Comparison of ENCODE assay signal across 8 cellular contexts in the genomic region with DNA sequence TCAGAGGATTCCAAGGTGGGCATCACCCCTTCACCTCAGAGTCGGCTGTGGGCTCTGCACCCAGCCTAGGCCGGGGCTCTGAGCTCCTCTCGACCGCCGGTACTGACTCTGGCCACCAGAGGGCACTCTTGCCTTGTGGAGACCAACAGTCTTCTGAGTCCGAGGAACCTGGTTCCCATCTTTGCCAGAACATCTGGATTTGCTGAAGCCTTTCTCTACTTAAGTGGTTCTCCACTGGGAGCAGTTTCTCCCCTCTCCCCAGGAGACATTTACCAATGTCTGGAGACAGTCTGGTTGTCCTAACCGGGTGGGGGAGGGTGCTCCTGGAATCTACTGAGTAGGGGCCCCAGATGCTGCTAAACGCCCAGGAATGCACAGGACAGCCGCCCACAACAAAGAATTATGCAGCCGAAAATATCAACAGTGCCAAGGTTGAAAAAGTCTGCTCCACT. TPM values are rescaled to one million over a fixed set of nuclear protein-coding genes. Genes with fewer than 3 reads are reported as not detected.
DNase-seq lines count a peak whose midpoint lies in the region; ATAC-seq and TF ChIP-seq lines count a peak whose summit lies in the region.

No MANE protein-coding gene starts in this region.

- peaks cover 5% of the 10 kb centered on the region for H3K4me1 ChIP-seq in CD4-positive, alpha-beta memory T cell (ENCODE audit: insufficient read depth, low read length)
- H3K4me1 ChIP-seq in lung (ENCODE audit: control insufficient read depth in 2 of 2, insufficient read depth in 2 of 2, low read length in 2 of 2) = no peaks in the 10 kb centered on the region

- peaks cover 0 to 6% (median 3%) of the 10 kb centered on the region in 4 donors for H3K4me1 Mint-ChIP-seq in CD4-positive, alpha-beta memory T cell
- H3K4me1 Mint-ChIP-seq in activated CD4-positive, alpha-beta memory T cell treated with anti-CD3 and anti-CD28 coated beads, Interleukin-2, amount 10 ng/mL, durations not matched to agents 7 days and 5 days = no peaks in the 10 kb centered on the region

- TF ChIP-seq CTCF in lung (IDR thresholded peaks at IDR 0.05; ENCODE audit: control extremely low read depth, extremely low read depth) = peak; percentile 95

- no peaks in the 10 kb centered on the region for H3K9me3 Mint-ChIP-seq in CD4-positive, alpha-beta memory T cell
- H3K9me3 Mint-ChIP-seq in activated CD4-positive, alpha-beta memory T cell treated with anti-CD3 and anti-CD28 coated beads, Interleukin-2, amount 10 ng/mL, durations not matched to agents 7 days and 5 days = no peaks in the 10 kb centered on the region

- CTCF ChIA-PET in CD4-positive, alpha-beta memory T cell (lab: Charles Lee; ENCODE audit: partially characterized antibody) = interaction anchor here (0.5 to 7.0 kb wide), 29 partner anchors 9 to 92 kb away, joined by 3 to 460 read pairs (median 5); partner anchors contain the start of gene ETV3
- CTCF ChIA-PET in activated CD4-positive, alpha-beta memory T cell treated with anti-CD3 and anti-CD28 coated beads, Interleukin-2, amount 10 ng/mL, durations not matched to agents 7 days and 5 days (lab: Charles Lee) = interaction anchor here (0.6 to 8.1 kb wide), 29 partner anchors 8 to 106 kb away, joined by 3 to 436 read pairs (median 4); partner anchors contain the start of genes ETV3 and ETV3L

- 23 to 26% methylated on average over 10 of the region's 10 CpGs for WGBS in lung, 2 donors

- H3K27ac ChIP-seq in CD4-positive, alpha-beta memory T cell (ENCODE audit: low read depth, low read length) = no peak overlapping the region
- no peak overlapping the region for H3K27ac ChIP-seq in lung (ENCODE audit: low read depth in 1 of 2, low read length in 1 of 2)

- ATAC-seq in HG02678 (IDR thresholded peaks at IDR 0.05; ENCODE audit: unreplicated experiment) (peak; percentile 52), lung (ENCODE audit: insufficient read depth, low FRiP score) (peak; percentile 91), GM18517 (IDR thresholded peaks at IDR 0.05; ENCODE audit: unreplicated experiment) (no peak)

- intact Hi-C loops in CD4-positive, alpha-beta memory T cell (cut with micrococcal nuclease) = loop anchor here (1.0 kb wide), 1 partner anchor 66 kb away; no protein-coding TSS in a partner anchor

- H3K4me3 ChIP-seq in CD4-positive, alpha-beta memory T cell (ENCODE audit: low read length in 2 of 2) = no peak overlapping the region
- no peak overlapping the region for H3K4me3 ChIP-seq in lung

- H3K36me3 Mint-ChIP-seq in CD4-positive, alpha-beta memory T cell = no peaks in the 10 kb centered on the region
- no peaks in the 10 kb centered on the region for H3K36me3 Mint-ChIP-seq in activated CD4-positive, alpha-beta memory T cell treated with anti-CD3 and anti-CD28 coated beads, Interleukin-2, amount 10 ng/mL, durations not matched to agents 7 days and 5 days (ENCODE audit: low read depth)

- no peaks in the 10 kb centered on the region for H3K9me3 ChIP-seq in CD4-positive, alpha-beta memory T cell (ENCODE audit: control insufficient read depth in 1 of 2, low read length in 2 of 2)
- no peaks in the 10 kb centered on the region for H3K9me3 ChIP-seq in lung (ENCODE audit: control insufficient read depth in 2 of 2, insufficient read depth in 1 of 2, low read length in 1 of 2)

- H3K27me3 Mint-ChIP-seq in CD4-positive, alpha-beta memory T cell = peaks cover 2% of the 10 kb centered on the region in 2 donors
- H3K27me3 Mint-ChIP-seq in activated CD4-positive, alpha-beta memory T cell treated with anti-CD3 and anti-CD28 coated beads, Interleukin-2, amount 10 ng/mL, durations not matched to agents 7 days and 5 days = peaks cover 6% of the 10 kb centered on the region

- H3K27ac Mint-ChIP-seq in CD4-positive, alpha-beta memory T cell = no peak overlapping the region
- H3K27ac Mint-ChIP-seq in activated CD4-positive, alpha-beta memory T cell treated with anti-CD3 and anti-CD28 coated beads, Interleukin-2, amount 10 ng/mL, durations not matched to agents 7 days and 5 days = no peak overlapping the region

- peak; percentile 74 to 81 (median 75) for DNase-seq in CD4-positive, alpha-beta memory T cell
- peak; percentile 95 for DNase-seq in NCI-H82 (lab: John Stamatoyannopoulos, UW)
- DNase-seq in activated CD4-positive, alpha-beta memory T cell treated with anti-CD3 and anti-CD28 coated beads, Interleukin-2, amount 10 ng/mL, durations not matched to agents 7 days and 5 days = peak; percentile 86
- DNase-seq in ecto neural progenitor cell (ENCODE audit: low spot score) = peak; percentile 91
- peak; percentile 88 for DNase-seq in lung (ENCODE audit: low spot score)
- DNase-seq in stimulated activated CD4-positive, alpha-beta T cell treated with anti-CD3 and anti-CD28 coated beads, TNF-alpha, amount 100 ng/mL, for 48 hours (ENCODE audit: low read depth in 3 of 3) = peak; percentile 71 to 89 (median 87)

- no peaks in the 10 kb centered on the region for H3K36me3 ChIP-seq in CD4-positive, alpha-beta memory T cell (ENCODE audit: insufficient read depth, low read length)
- no peaks in the 10 kb centered on the region for H3K36me3 ChIP-seq in lung (ENCODE audit: control insufficient read depth in 2 of 2, insufficient read depth in 2 of 2, low read length in 2 of 2)

- H3K4me3 Mint-ChIP-seq in CD4-positive, alpha-beta memory T cell = no peak overlapping the region
- no peak overlapping the region for H3K4me3 Mint-ChIP-seq in activated CD4-positive, alpha-beta memory T cell treated with anti-CD3 and anti-CD28 coated beads, Interleukin-2, amount 10 ng/mL, durations not matched to agents 7 days and 5 days

- no peaks in the 10 kb centered on the region for H3K27me3 ChIP-seq in CD4-positive, alpha-beta memory T cell (ENCODE audit: insufficient read depth, low read length)
- H3K27me3 ChIP-seq in lung (ENCODE audit: control insufficient read depth, insufficient read depth) = no peaks in the 10 kb centered on the region

- POLR2A ChIA-PET in CD4-positive, alpha-beta memory T cell (lab: Charles Lee; ENCODE audit: partially characterized antibody) = interaction anchor here (1.2 to 2.9 kb wide), 2 partner anchors 48 to 65 kb away, joined by 4 to 30 read pairs; partner anchors contain the start of gene ETV3
- POLR2A ChIA-PET in activated CD4-positive, alpha-beta memory T cell treated with anti-CD3 and anti-CD28 coated beads, Interleukin-2, amount 10 ng/mL, durations not matched to agents 7 days and 5 days (lab: Charles Lee) = interaction anchor here (0.7 to 1.7 kb wide), 2 partner anchors 45 to 66 kb away, joined by 3 to 30 read pairs; no protein-coding TSS in a partner anchor

RNA-seq across cellular contexts. Expression of gene ETV3L, which starts 9.4 kb away (rescaled TPM):
- not detected for total RNA-seq in CD4-positive, alpha-beta memory T cell
- polyA plus RNA-seq in CD4-positive, alpha-beta memory T cell = not detected
- not detected for total RNA-seq in activated CD4-positive, alpha-beta memory T cell treated with anti-CD3 and anti-CD28 coated beads, Interleukin-2, amount 10 ng/mL, durations not matched to agents 7 days and 5 days
- not detected for total RNA-seq in lung
- polyA plus RNA-seq in lung = under 1 TPM in 1 of 2 donors, not detected in 1; 0.05 TPM

RNA-seq across cellular contexts. Expression of gene ARHGEF11, which starts 44.7 kb away (rescaled TPM):
- 10 to 100 TPM; 22.7 to 24.1 TPM for total RNA-seq in CD4-positive, alpha-beta memory T cell
- polyA plus RNA-seq in CD4-positive, alpha-beta memory T cell = 10 to 100 TPM in 1 of 2 donors, 1 to 10 TPM in 1; 7.9 to 19.1 TPM
- total RNA-seq in activated CD4-positive, alpha-beta memory T cell treated with anti-CD3 and anti-CD28 coated beads, Interleukin-2, amount 10 ng/mL, durations not matched to agents 7 days and 5 days = 10 to 100 TPM; 14.9 to 15.8 TPM
- 10 to 100 TPM; 35.2 to 44.1 TPM for total RNA-seq in lung
- 10 to 100 TPM; 14.2 to 28.7 TPM for polyA plus RNA-seq in lung

RNA-seq across cellular contexts. Expression of gene ETV3, which starts 48.0 kb away (rescaled TPM):
- 10 to 100 TPM; 30.5 to 31.8 TPM for total RNA-seq in CD4-positive, alpha-beta memory T cell
- 10 to 100 TPM in 1 of 2 donors, 1 to 10 TPM in 1; 7.3 to 11.2 TPM for polyA plus RNA-seq in CD4-positive, alpha-beta memory T cell
- total RNA-seq in activated CD4-positive, alpha-beta memory T cell treated with anti-CD3 and anti-CD28 coated beads, Interleukin-2, amount 10 ng/mL, durations not matched to agents 7 days and 5 days = 10 to 100 TPM; 47.5 to 51.1 TPM
- total RNA-seq in lung = 10 to 100 TPM; 28.0 to 31.5 TPM
- 10 to 100 TPM in 1 of 2 donors, 1 to 10 TPM in 1; 7.9 to 10.6 TPM for polyA plus RNA-seq in lung
